Comparison of ENCODE assay signal across 1 cellular context in the genomic region with DNA sequence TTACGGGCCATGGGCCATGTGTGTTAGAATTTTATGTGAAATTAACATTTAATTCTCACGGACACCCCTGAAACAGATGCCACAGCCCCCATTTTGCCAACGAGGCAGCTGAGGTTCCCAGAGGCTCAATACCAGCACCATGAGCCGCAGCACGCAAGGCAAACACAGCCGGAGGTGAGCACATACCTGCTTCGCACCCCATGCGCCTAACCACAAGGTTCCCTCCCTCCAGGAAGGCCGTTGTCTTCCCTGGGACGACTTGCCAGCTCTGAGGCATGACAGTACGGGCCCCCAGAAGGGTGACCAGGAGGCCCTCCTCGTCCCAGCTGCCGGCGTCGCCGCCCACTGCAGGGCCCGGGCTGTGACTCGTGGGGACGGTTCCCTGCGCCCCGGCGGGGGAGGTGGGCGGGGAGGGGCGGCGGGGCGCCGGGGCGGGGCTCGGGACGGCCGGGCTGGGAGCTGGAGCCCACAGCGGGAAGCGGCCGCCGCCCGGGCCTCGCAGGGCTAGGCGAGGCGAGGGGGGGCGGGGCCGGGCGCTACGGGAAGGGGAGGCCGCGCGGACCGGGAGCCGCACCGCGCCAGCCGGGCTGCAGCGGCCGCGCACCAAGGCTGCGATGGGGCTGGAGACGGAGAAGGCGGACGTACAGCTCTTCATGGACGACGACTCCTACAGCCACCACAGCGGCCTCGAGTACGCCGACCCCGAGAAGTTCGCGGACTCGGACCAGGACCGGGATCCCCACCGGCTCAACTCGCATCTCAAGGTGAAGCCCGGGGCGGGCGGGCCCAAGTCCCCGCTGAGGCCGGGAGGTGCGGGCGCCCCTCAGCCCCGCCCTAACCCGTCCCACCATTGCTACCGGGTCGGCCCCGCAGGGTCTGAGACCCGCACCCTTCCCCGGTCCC.
TF ChIP-seq lines count a peak whose summit lies in the region.

Gene CAV2 (plus strand): TSS at position 571 of the 903 bp plus-strand sequence. CDS start 44 bp downstream, at position 615.

TF ChIP-seq in K562, 482 proteins besides CTCF, POLR2A, EP300 and RAD21 (continued from another document and continues in another):
- peak; percentile 21 for TF ChIP-seq CHD4 (IDR thresholded peaks at IDR 0.05; ENCODE audit: insufficient read depth, insufficient replicate concordance, low read depth, low read length, poor library complexity, severe bottlenecking)
- TF ChIP-seq, protein P1, sequence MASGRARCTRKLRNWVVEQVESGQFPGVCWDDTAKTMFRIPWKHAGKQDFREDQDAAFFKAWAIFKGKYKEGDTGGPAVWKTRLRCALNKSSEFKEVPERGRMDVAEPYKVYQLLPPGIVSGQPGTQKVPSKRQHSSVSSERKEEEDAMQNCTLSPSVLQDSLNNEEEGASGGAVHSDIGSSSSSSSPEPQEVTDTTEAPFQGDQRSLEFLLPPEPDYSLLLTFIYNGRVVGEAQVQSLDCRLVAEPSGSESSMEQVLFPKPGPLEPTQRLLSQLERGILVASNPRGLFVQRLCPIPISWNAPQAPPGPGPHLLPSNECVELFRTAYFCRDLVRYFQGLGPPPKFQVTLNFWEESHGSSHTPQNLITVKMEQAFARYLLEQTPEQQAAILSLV (tag; IDR thresholded peaks at IDR 0.05) = no peak
- TF ChIP-seq ZNF384 (IDR thresholded peaks at IDR 0.05; ENCODE audit: low read depth, low read length) = no peak
- no peak for TF ChIP-seq ZNF696 (CRISPR knock-in tag; conservative IDR thresholded peaks at IDR 0.05)
- TF ChIP-seq, protein P2, sequence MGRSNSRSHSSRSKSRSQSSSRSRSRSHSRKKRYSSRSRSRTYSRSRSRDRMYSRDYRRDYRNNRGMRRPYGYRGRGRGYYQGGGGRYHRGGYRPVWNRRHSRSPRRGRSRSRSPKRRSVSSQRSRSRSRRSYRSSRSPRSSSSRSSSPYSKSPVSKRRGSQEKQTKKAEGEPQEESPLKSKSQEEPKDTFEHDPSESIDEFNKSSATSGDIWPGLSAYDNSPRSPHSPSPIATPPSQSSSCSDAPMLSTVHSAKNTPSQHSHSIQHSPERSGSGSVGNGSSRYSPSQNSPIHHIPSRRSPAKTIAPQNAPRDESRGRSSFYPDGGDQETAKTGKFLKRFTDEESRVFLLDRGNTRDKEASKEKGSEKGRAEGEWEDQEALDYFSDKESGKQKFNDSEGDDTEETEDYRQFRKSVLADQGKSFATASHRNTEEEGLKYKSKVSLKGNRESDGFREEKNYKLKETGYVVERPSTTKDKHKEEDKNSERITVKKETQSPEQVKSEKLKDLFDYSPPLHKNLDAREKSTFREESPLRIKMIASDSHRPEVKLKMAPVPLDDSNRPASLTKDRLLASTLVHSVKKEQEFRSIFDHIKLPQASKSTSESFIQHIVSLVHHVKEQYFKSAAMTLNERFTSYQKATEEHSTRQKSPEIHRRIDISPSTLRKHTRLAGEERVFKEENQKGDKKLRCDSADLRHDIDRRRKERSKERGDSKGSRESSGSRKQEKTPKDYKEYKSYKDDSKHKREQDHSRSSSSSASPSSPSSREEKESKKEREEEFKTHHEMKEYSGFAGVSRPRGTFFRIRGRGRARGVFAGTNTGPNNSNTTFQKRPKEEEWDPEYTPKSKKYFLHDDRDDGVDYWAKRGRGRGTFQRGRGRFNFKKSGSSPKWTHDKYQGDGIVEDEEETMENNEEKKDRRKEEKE (IDR thresholded peaks at IDR 0.05; ENCODE audit: borderline replicate concordance in 1 of 2, control insufficient read depth in 1 of 2, low read depth in 2 of 2, low read length in 1 of 2) = no peak
- no peak for TF ChIP-seq ZNF274 (IDR thresholded peaks at IDR 0.05; ENCODE audit: borderline replicate concordance, low read depth, low read length)
- TF ChIP-seq MCM3 (IDR thresholded peaks at IDR 0.05) = no peak
- no peak for TF ChIP-seq CBFB (CRISPR knock-in tag; IDR thresholded peaks at IDR 0.05)
- TF ChIP-seq ZNF668 (CRISPR knock-in tag; IDR thresholded peaks at IDR 0.05) = no peak
- TF ChIP-seq KDM2B (CRISPR knock-in tag; IDR thresholded peaks at IDR 0.05) = 0 out of 2 replicates have a peak, but pooled peaks have one; percentile 42
- peak; percentile 47 for TF ChIP-seq DPF2 (IDR thresholded peaks at IDR 0.05)
- TF ChIP-seq, protein P3, sequence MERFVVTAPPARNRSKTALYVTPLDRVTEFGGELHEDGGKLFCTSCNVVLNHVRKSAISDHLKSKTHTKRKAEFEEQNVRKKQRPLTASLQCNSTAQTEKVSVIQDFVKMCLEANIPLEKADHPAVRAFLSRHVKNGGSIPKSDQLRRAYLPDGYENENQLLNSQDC (CRISPR knock-in tag; IDR thresholded peaks at IDR 0.05) = no peak
- no peak for TF ChIP-seq RNF2 (IDR thresholded peaks at IDR 0.05)
- no peak for TF ChIP-seq SAFB2 (IDR thresholded peaks at IDR 0.05; ENCODE audit: borderline replicate concordance, low read depth, low read length, severe bottlenecking)
- TF ChIP-seq TAF15 (IDR thresholded peaks at IDR 0.05; ENCODE audit: low read depth, low read length) = no peak
- no peak for TF ChIP-seq NR2C1 (IDR thresholded peaks at IDR 0.05)
- no peak for TF ChIP-seq NR2C1 (tag; IDR thresholded peaks at IDR 0.05)
- TF ChIP-seq GABPA (tag; conservative IDR thresholded peaks at IDR 0.05; ENCODE audit: low read depth) = no peak
- no peak for TF ChIP-seq MIER1 (IDR thresholded peaks at IDR 0.05; ENCODE audit: low read depth)
- TF ChIP-seq BRD9 (IDR thresholded peaks at IDR 0.05; ENCODE audit: low read depth, partially characterized antibody) = no peak
- TF ChIP-seq, protein P4, sequence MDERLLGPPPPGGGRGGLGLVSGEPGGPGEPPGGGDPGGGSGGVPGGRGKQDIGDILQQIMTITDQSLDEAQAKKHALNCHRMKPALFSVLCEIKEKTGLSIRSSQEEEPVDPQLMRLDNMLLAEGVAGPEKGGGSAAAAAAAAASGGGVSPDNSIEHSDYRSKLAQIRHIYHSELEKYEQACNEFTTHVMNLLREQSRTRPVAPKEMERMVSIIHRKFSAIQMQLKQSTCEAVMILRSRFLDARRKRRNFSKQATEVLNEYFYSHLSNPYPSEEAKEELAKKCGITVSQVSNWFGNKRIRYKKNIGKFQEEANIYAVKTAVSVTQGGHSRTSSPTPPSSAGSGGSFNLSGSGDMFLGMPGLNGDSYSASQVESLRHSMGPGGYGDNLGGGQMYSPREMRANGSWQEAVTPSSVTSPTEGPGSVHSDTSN (CRISPR knock-in tag; IDR thresholded peaks at IDR 0.05; ENCODE audit: low read depth) = no peak
- TF ChIP-seq, protein P4 (tag; conservative IDR thresholded peaks at IDR 0.05; ENCODE audit: low read depth) = no peak
- TF ChIP-seq NRF1 (conservative IDR thresholded peaks at IDR 0.05 in 1 of 2, IDR thresholded peaks at IDR 0.05 in 1 of 2) = peak in 1 of 2 experiments; percentile 40; a peak in 3 of 4 replicates
- no peak for TF ChIP-seq MCM5 (IDR thresholded peaks at IDR 0.05; ENCODE audit: low read depth)
- TF ChIP-seq, protein P5, sequence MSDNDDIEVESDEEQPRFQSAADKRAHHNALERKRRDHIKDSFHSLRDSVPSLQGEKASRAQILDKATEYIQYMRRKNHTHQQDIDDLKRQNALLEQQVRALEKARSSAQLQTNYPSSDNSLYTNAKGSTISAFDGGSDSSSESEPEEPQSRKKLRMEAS (CRISPR knock-in tag; IDR thresholded peaks at IDR 0.05) = peak; percentile 61
- TF ChIP-seq TRIM24 (IDR thresholded peaks at IDR 0.05) = 0 out of 4 replicates have a peak, but pooled peaks of 1 of the 2 experiments have one; percentile 8
- TF ChIP-seq RBM34 (IDR thresholded peaks at IDR 0.05; ENCODE audit: borderline replicate concordance, insufficient read depth, low read length) = no peak
- no peak for TF ChIP-seq NCOA4 (IDR thresholded peaks at IDR 0.05; ENCODE audit: partially characterized antibody)
- no peak for TF ChIP-seq MBD1 (CRISPR knock-in tag; IDR thresholded peaks at IDR 0.05)
- no peak for TF ChIP-seq ZNF133 (CRISPR knock-in tag; IDR thresholded peaks at IDR 0.05)
- peak; percentile 65 for TF ChIP-seq EGR1 (conservative IDR thresholded peaks at IDR 0.05)
- TF ChIP-seq ZNF77 (CRISPR knock-in tag; IDR thresholded peaks at IDR 0.05) = no peak
- no peak for TF ChIP-seq ZNF324 (CRISPR knock-in tag; IDR thresholded peaks at IDR 0.05)
- TF ChIP-seq NCOR1 (IDR thresholded peaks at IDR 0.05) = no peak
- TF ChIP-seq ZFX (CRISPR knock-in tag; IDR thresholded peaks at IDR 0.05) = peak; percentile 91
- no peak for TF ChIP-seq RFX7 (CRISPR knock-in tag; IDR thresholded peaks at IDR 0.05)
- TF ChIP-seq PHB (CRISPR knock-in tag; IDR thresholded peaks at IDR 0.05) = no peak
- TF ChIP-seq TAF9B (IDR thresholded peaks at IDR 0.05; ENCODE audit: partially characterized antibody) = no peak
- 0 out of 2 replicates have a peak, but pooled peaks have one; percentile 52 for TF ChIP-seq SIN3B (IDR thresholded peaks at IDR 0.05; ENCODE audit: low read depth)
- no peak for TF ChIP-seq GTF2F1 (IDR thresholded peaks at IDR 0.05; ENCODE audit: low read depth, low read length)
- TF ChIP-seq ZBTB7A (IDR thresholded peaks at IDR 0.05; ENCODE audit: borderline replicate concordance, control insufficient read depth, low read depth, low read length) = peak; percentile 79; the same call in 1 of the 2 replicates
- TF ChIP-seq ZBTB26 (CRISPR knock-in tag; IDR thresholded peaks at IDR 0.05) = no peak
- TF ChIP-seq PURB (CRISPR knock-in tag; IDR thresholded peaks at IDR 0.05; ENCODE audit: low read depth) = no peak
- no peak for TF ChIP-seq STAG1 (CRISPR knock-in tag; IDR thresholded peaks at IDR 0.05; ENCODE audit: borderline replicate concordance)
- TF ChIP-seq TAL1 (IDR thresholded peaks at IDR 0.05) = no peak
- TF ChIP-seq ZNF239 (CRISPR knock-in tag; IDR thresholded peaks at IDR 0.05) = no peak
- TF ChIP-seq ZNF253 (CRISPR knock-in tag; conservative IDR thresholded peaks at IDR 0.05) = no peak
- TF ChIP-seq ZNF184 (CRISPR knock-in tag; IDR thresholded peaks at IDR 0.05) = no peak
- no peak for TF ChIP-seq NFATC3 (IDR thresholded peaks at IDR 0.05)
- no peak for TF ChIP-seq EWSR1 (IDR thresholded peaks at IDR 0.05; ENCODE audit: borderline replicate concordance, low read depth, partially characterized antibody)
- TF ChIP-seq ZKSCAN3 (CRISPR knock-in tag; IDR thresholded peaks at IDR 0.05) = no peak
- TF ChIP-seq SREBF1 (IDR thresholded peaks at IDR 0.05; ENCODE audit: borderline replicate concordance, low read depth, low read length) = no peak
- TF ChIP-seq, protein P6, sequence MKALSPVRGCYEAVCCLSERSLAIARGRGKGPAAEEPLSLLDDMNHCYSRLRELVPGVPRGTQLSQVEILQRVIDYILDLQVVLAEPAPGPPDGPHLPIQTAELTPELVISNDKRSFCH (CRISPR knock-in tag; IDR thresholded peaks at IDR 0.05) = no peak
- TF ChIP-seq, protein P6 (tag; IDR thresholded peaks at IDR 0.05) = no peak
- TF ChIP-seq REST (CRISPR knock-in tag; IDR thresholded peaks at IDR 0.05; ENCODE audit: low read depth) = no peak
